ENCODE assay signal across 26 cellular contexts in genomic region chr21:24310780-24311179, GRCh38.
DNase-seq lines count a peak whose midpoint lies in the region; ATAC-seq and TF ChIP-seq lines count a peak whose summit lies in the region.
"Had no signal": no experiment of that assay in that cellular context is flagged by ENCODE, and none has a peak within 500 bp of the region (broad histone marks: within the 10 kb centered on the region; RNA-seq: fewer than 3 reads in every experiment).

No MANE protein-coding gene starts in this region.

- DNase-seq in NCI-H69 (lab: John Stamatoyannopoulos, UW) (peak; percentile 44), SK-N-DZ (ENCODE audit: low spot score) (peak; percentile 65), glutamatergic neuron (no peak), NCI-H146 treated with DMSO at 0.1 percent for 48 hours (lab: John Stamatoyannopoulos, UW; ENCODE audit: unreplicated experiment) (no peak), mammary epithelial cell (no peak)
- DNase-seq in stimulated activated naive CD4-positive, alpha-beta T cell (lab: John Stamatoyannopoulos, UW) = no peak
- DNase-seq: 8988T; ACHN; BE2C; C1 segment of cervical spinal cord; CD4-positive, alpha-beta memory T cell; CD4-positive, CD25-positive, alpha-beta regulatory T cell; CD8-positive, alpha-beta memory T cell; COR-L47; DMS 273 treated with DMSO at 0.1 percent for 48 hours; DMS153; DMS53; DMS79; DND-41; EL; GDM1 had no signal

- in situ Hi-C loops in mammary epithelial cell (cut with MboI; ENCODE audit: low sequenced_read_pairs in 2 of 2) = no loop called here

- no TSS peak for BruUV-seq in mammary epithelial cell (replicated peaks; lab: Mats Ljungman, UMichigan)

- H3K27ac ChIP-seq in neural cell (ENCODE audit: low read length) (peak overlapping the region; percentile 87), mammary epithelial cell (ENCODE audit: insufficient read depth, low read depth, low read length) (no peak overlapping the region)
- H3K27ac ChIP-seq: BLaER1 had no signal

- no peaks in the 10 kb centered on the region for H3K36me3 Mint-ChIP-seq in glutamatergic neuron (ENCODE audit: unreplicated experiment)
- H3K36me3 Mint-ChIP-seq: CD14-positive monocyte; CD4-positive, alpha-beta memory T cell; CD4-positive, CD25-positive, alpha-beta regulatory T cell had no signal

- H3K4me1 ChIP-seq in mammary epithelial cell (ENCODE audit: insufficient read depth, low read length) = no peaks in the 10 kb centered on the region
- H3K4me1 ChIP-seq: BE2C, BLaER1 had no signal

- dilution Hi-C loops in mammary epithelial cell (cut with HindIII; ENCODE audit: low sequenced_read_pairs) = no loop called here

- H3K4me3 ChIP-seq in neural cell (ENCODE audit: low read length) (no peak overlapping the region), mammary epithelial cell (replicated peaks in 1 of 3; ENCODE audit: insufficient read depth in 1 of 3, low read depth in 2 of 3, low read length in 3 of 3) (no peak overlapping the region)
- H3K4me3 ChIP-seq: BLaER1, GM12878 had no signal

- peak overlapping the region; percentile 89 for H3K27ac Mint-ChIP-seq in glutamatergic neuron (ENCODE audit: unreplicated experiment)
- H3K27ac Mint-ChIP-seq: CD14-positive monocyte; CD4-positive, alpha-beta memory T cell; CD4-positive, CD25-positive, alpha-beta regulatory T cell; CD8-positive, alpha-beta memory T cell had no signal

- no peaks in the 10 kb centered on the region for H3K79me2 ChIP-seq in neural cell (replicated peaks; ENCODE audit: insufficient read depth, low read length)
- no peaks in the 10 kb centered on the region for H3K79me2 ChIP-seq in mammary epithelial cell (ENCODE audit: insufficient read depth, low read length)

- TF ChIP-seq RAD21 in neural cell (conservative IDR thresholded peaks at IDR 0.05) = peak; percentile 35

- TF ChIP-seq EP300 in neural cell (conservative IDR thresholded peaks at IDR 0.05; ENCODE audit: poor library complexity, severe bottlenecking) = peak; percentile 98

- H3K9ac ChIP-seq in neural cell (ENCODE audit: low read length) = peak overlapping the region; percentile 21
- no peak overlapping the region for H3K9ac ChIP-seq in mammary epithelial cell (ENCODE audit: insufficient read depth, low read length)
- H3K9ac ChIP-seq: BLaER1 had no signal

- peaks cover 6% of the 10 kb centered on the region for H3K27me3 Mint-ChIP-seq in glutamatergic neuron (ENCODE audit: unreplicated experiment)
- H3K27me3 Mint-ChIP-seq: CD4-positive, alpha-beta memory T cell; CD4-positive, CD25-positive, alpha-beta regulatory T cell; CD8-positive, alpha-beta memory T cell had no signal

- H2AFZ ChIP-seq in neural cell (ENCODE audit: low read depth, low read length) (no peak overlapping the region), mammary epithelial cell (ENCODE audit: low read depth, low read length) (no peak overlapping the region)

- peaks cover 3% of the 10 kb centered on the region for H3K9me3 ChIP-seq in neural cell (ENCODE audit: low read length)
- H3K9me3 ChIP-seq in mammary epithelial cell (replicated peaks; ENCODE audit: insufficient read depth, low read length) = peaks cover 30% of the 10 kb centered on the region
- H3K9me3 ChIP-seq: BE2C had no signal

- TF ChIP-seq CTCF in glutamatergic neuron (IDR thresholded peaks at IDR 0.05; ENCODE audit: partially characterized antibody, unreplicated experiment) = no peak
- TF ChIP-seq CTCF in neural cell (IDR thresholded peaks at IDR 0.05; ENCODE audit: poor library complexity, severe bottlenecking) = no peak
- no peak for TF ChIP-seq CTCF in mammary epithelial cell (conservative IDR thresholded peaks at IDR 0.05 in 1 of 2, IDR thresholded peaks at IDR 0.05 in 1 of 2; ENCODE audit: extremely low read depth in 1 of 2, insufficient read depth in 1 of 2, low read depth in 1 of 2, low read length in 2 of 2)

- no peaks in the 10 kb centered on the region for H3F3A ChIP-seq in neural cell (ENCODE audit: insufficient read depth, low read length, poor library complexity, severe bottlenecking)

- intact Hi-C loops in mammary epithelial cell (cut with micrococcal nuclease) = no loop called here

- H4K20me1 ChIP-seq in neural cell (ENCODE audit: insufficient read depth) (no peaks in the 10 kb centered on the region), mammary epithelial cell (ENCODE audit: insufficient read depth, low read length) (no peaks in the 10 kb centered on the region)
- H4K20me1 ChIP-seq: BLaER1 had no signal

- H3K4me3 Mint-ChIP-seq in glutamatergic neuron (ENCODE audit: unreplicated experiment) = no peak overlapping the region
- H3K4me3 Mint-ChIP-seq: CD14-positive monocyte; CD4-positive, alpha-beta memory T cell; CD4-positive, CD25-positive, alpha-beta regulatory T cell; CD8-positive, alpha-beta memory T cell had no signal

- peaks cover 11% of the 10 kb centered on the region for H3K9me3 Mint-ChIP-seq in glutamatergic neuron (ENCODE audit: unreplicated experiment)

- peaks cover 32% of the 10 kb centered on the region for H3K4me1 Mint-ChIP-seq in glutamatergic neuron (ENCODE audit: low read depth, unreplicated experiment)
- H3K4me1 Mint-ChIP-seq: CD14-positive monocyte; CD4-positive, alpha-beta memory T cell; CD4-positive, CD25-positive, alpha-beta regulatory T cell; CD8-positive, alpha-beta memory T cell had no signal

- 50% methylated on average over 1 of the region's 1 CpG for WGBS in mammary epithelial cell (ENCODE audit: low coverage, missing lambda C conversion rate)

- no peaks in the 10 kb centered on the region for H3K36me3 ChIP-seq in neural cell (ENCODE audit: insufficient read depth, low read length)
- no peaks in the 10 kb centered on the region for H3K36me3 ChIP-seq in mammary epithelial cell (ENCODE audit: insufficient read depth, low read length)
- H3K36me3 ChIP-seq: BE2C, BLaER1 had no signal

- H3K4me2 ChIP-seq in neural cell (ENCODE audit: low read length) (peak overlapping the region; percentile 8), mammary epithelial cell (ENCODE audit: insufficient read depth, low read depth, low read length) (no peak overlapping the region)
- H3K4me2 ChIP-seq: BLaER1 had no signal

- CTCF ChIA-PET in mammary epithelial cell (lab: Charles Lee; ENCODE audit: low non-redundant PET) = no interaction called here

- no peaks in the 10 kb centered on the region for H3K9me2 ChIP-seq in neural cell (ENCODE audit: insufficient read depth, low read length)

- H3K27me3 ChIP-seq in neural cell (ENCODE audit: insufficient read depth, low read depth, low read length) = no peaks in the 10 kb centered on the region
- no peaks in the 10 kb centered on the region for H3K27me3 ChIP-seq in mammary epithelial cell (ENCODE audit: insufficient read depth, low read length)
- H3K27me3 ChIP-seq: BE2C, BLaER1 had no signal

- ATAC-seq in HG03196 (IDR thresholded peaks at IDR 0.05; ENCODE audit: unreplicated experiment) = no peak
- ATAC-seq: GM12878 had no signal

TF ChIP-seq in neural cell, 6 proteins besides CTCF, POLR2A, EP300 and RAD21:
- TF ChIP-seq TAF1 (IDR thresholded peaks at IDR 0.05; ENCODE audit: low read depth) = no peak
- TF ChIP-seq REST (IDR thresholded peaks at IDR 0.05; ENCODE audit: borderline replicate concordance) = peak; percentile 96
- no peak for TF ChIP-seq EZH2 (IDR thresholded peaks at IDR 0.05; ENCODE audit: borderline replicate concordance, insufficient read depth, low read length, poor library complexity, severe bottlenecking)
- peak; percentile 94 for TF ChIP-seq POLR2AphosphoS5 (IDR thresholded peaks at IDR 0.05)
- TF ChIP-seq SMC3 (conservative IDR thresholded peaks at IDR 0.05; ENCODE audit: poor library complexity) = peak; percentile 41
- no peak for TF ChIP-seq MXI1 (conservative IDR thresholded peaks at IDR 0.05; ENCODE audit: poor library complexity, severe bottlenecking)

Comparison
In these comparisons a context has a peak if more than half of its experiments do, and no peak if none do; other contexts are left out.
1. DNase-seq: peak in NCI-H69 (single experiment) and SK-N-DZ (single experiment); none in glutamatergic neuron (single experiment), NCI-H146 treated with DMSO at 0.1 percent for 48 hours (single experiment), stimulated activated naive CD4-positive, alpha-beta T cell (0 of 6) and mammary epithelial cell (single experiment).